Comparison of ENCODE assay signal across 8 cellular contexts in genomic region chr14:65101631-65102440, GRCh38. TPM values are rescaled to one million over a fixed set of nuclear protein-coding genes. Genes with fewer than 3 reads are reported as not detected.
A peak's percentile ranks its signal among the peaks of the same experiment; 100 is the strongest.
DNase-seq lines count a peak whose midpoint lies in the region; ATAC-seq and TF ChIP-seq lines count a peak whose summit lies in the region.

No MANE protein-coding gene starts in this region.

- H3K27me3 ChIP-seq in ovary = no peaks in the 10 kb centered on the region

- H3K36me3 ChIP-seq in KOPT-K1 (ENCODE audit: insufficient read depth, low read length) = peaks cover 18% of the 10 kb centered on the region
- H3K36me3 ChIP-seq in ovary = no peaks in the 10 kb centered on the region

- DNase-seq in activated T-helper 1 cell treated with Interleukin-2 at 50 U/mL for 16 hours (ENCODE audit: low read depth) = peak; percentile 36
- DNase-seq in fibroblast of villous mesenchyme (ENCODE audit: low read depth) = peak; percentile 6
- DNase-seq in ovary = peak in 3 of 5 donors; percentile 32 to 65 (median 61)
- peak; percentile 59 for DNase-seq in ureter (ENCODE audit: low spot score)
- no peak for DNase-seq in NCI-H2171 treated with DMSO at 0.1 percent for 48 hours (lab: John Stamatoyannopoulos, UW)
- no peak for DNase-seq in amniotic stem cell (lab: John Stamatoyannopoulos, UW)

- 0% methylated on average over 39 to 66 of the region's 66 CpGs for WGBS in ovary, 3 donors

- H3K27ac ChIP-seq in KOPT-K1 (ENCODE audit: low read depth, low read length, poor library complexity, severe bottlenecking) (peak overlapping the region; percentile 91), ovary (peak overlapping the region; percentile 37 to 66)

- no peak for TF ChIP-seq EP300 in ovary (IDR thresholded peaks at IDR 0.05)

- TF ChIP-seq CTCF in fibroblast of villous mesenchyme (IDR thresholded peaks at IDR 0.05; ENCODE audit: insufficient read depth, low read depth, low read length) (no peak), ovary (IDR thresholded peaks at IDR 0.05) (no peak)

- TF ChIP-seq POLR2A in ovary (IDR thresholded peaks at IDR 0.05) = no peak

- H3K4me3 ChIP-seq in fibroblast of villous mesenchyme (ENCODE audit: low read depth, low read length) (peak overlapping the region; percentile 91), ovary (peak overlapping the region; percentile 86)

- H3K9me3 ChIP-seq in KOPT-K1 (ENCODE audit: insufficient read depth, low read length, poor library complexity, severe bottlenecking) (no peaks in the 10 kb centered on the region), ovary (no peaks in the 10 kb centered on the region)

- peak; percentile 3 for ATAC-seq in GM19452 (IDR thresholded peaks at IDR 0.05; ENCODE audit: unreplicated experiment)

- intact Hi-C loops in ovary (cut with DNase I) = loop anchor here in 1 of 4 donors (5.0 kb wide), 1 partner anchor 50 kb away; no protein-coding TSS in a partner anchor

- H3K4me1 ChIP-seq in ovary (ENCODE audit: insufficient read depth) = peaks cover 12% of the 10 kb centered on the region

RNA-seq across cellular contexts. Expression of gene MAX, which starts 0.5 kb away (rescaled TPM):
- 53.5 and 57.9 TPM in 2 replicates for total RNA-seq in fibroblast of villous mesenchyme
- total RNA-seq in ovary = 100 to 1,000 TPM in 5 of 7 donors, 10 to 100 TPM in 2; 48.4 to 168 (median 109) TPM
- polyA plus RNA-seq in ovary = 100 to 1,000 TPM in 1 of 2 donors, 10 to 100 TPM in 1; 64.1 to 111 TPM
- 109 TPM for total RNA-seq in ureter

Comparison
In these comparisons a context has a peak if more than half of its experiments do, and no peak if none do; other contexts are left out.
1. DNase-seq: peak in activated T-helper 1 cell treated with Interleukin-2 at 50 U/mL for 16 hours (single experiment), fibroblast of villous mesenchyme (single experiment), ovary (3 of 5) and ureter (single experiment); none in NCI-H2171 treated with DMSO at 0.1 percent for 48 hours (single experiment) and amniotic stem cell (single experiment).